ENCODE assay signal across 10 cellular contexts in the genomic region with DNA sequence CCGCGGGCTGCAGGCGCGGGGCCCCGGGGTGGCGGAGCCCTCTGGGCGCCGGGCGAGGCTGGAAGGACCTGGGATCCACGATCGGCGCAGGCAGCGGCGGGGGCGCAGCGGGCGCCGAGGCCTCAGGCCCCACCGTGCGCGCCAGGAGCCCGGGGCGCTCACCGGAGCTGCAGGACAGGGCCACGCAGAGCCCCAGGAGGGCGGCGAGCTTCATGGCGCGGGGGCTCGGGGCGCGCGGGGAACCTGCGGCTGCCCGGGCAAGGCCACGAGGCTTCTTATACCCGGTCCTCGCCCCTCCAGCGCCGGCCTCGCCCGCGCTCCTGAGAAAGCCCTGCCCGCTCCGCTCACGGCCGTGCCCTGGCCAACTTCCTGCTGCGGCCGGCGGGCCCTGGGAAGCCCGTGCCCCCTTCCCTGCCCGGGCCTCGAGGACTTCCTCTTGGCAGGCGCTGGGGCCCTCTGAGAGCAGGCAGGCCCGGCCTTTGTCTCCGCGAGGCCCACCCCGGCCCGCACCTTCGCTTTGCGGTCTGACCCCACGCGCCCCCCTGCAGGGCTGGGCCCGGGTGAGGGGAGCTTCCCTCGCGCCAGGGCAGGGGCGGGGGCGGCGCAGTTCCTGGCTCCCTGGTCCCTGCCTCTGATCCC. TPM values are rescaled to one million over a fixed set of nuclear protein-coding genes. Genes with fewer than 3 reads are reported as not detected.
DNase-seq lines count a peak whose midpoint lies in the region; ATAC-seq and TF ChIP-seq lines count a peak whose summit lies in the region.
"Had no signal": no experiment of that assay in that cellular context is flagged by ENCODE, and none has a peak within 500 bp of the region (broad histone marks: within the 10 kb centered on the region; RNA-seq: fewer than 3 reads in every experiment).

A gene with protein sequence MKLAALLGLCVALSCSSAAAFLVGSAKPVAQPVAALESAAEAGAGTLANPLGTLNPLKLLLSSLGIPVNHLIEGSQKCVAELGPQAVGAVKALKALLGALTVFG (minus strand): TSS at position 251 of the 639 bp plus-strand sequence. CDS start 37 bp downstream, at position 214.

- H3K27me3 ChIP-seq in psoas muscle (ENCODE audit: insufficient read depth in 3 of 3, low read length in 2 of 3): peaks cover 0 to 48% (median 12%) of the 10 kb centered on the region in 3 donors

- no peak for TF ChIP-seq POLR2A in lower leg skin (IDR thresholded peaks at IDR 0.05)

- no peaks in the 10 kb centered on the region for H3K9me3 ChIP-seq in psoas muscle

- ATAC-seq in left cardiac atrium: peak; percentile 10 to 18
- ATAC-seq in psoas muscle: no peak
- ATAC-seq in HG03354 (IDR thresholded peaks at IDR 0.05; ENCODE audit: poor library complexity, severe bottlenecking, unreplicated experiment): no peak

- peaks cover 4% of the 10 kb centered on the region for H3K4me1 ChIP-seq in psoas muscle

- no peaks in the 10 kb centered on the region for H3K36me3 ChIP-seq in psoas muscle (ENCODE audit: insufficient read depth in 1 of 2, low read depth in 1 of 2)

- no peak within 1 kb of the TSS for H3K27ac ChIP-seq in psoas muscle

- DNase-seq in EH (ENCODE audit: low read depth): peak; percentile 5
- peak; percentile 30 for DNase-seq in NCI-H69 (lab: John Stamatoyannopoulos, UW)
- no peak for DNase-seq in left cardiac atrium
- no peak for DNase-seq in psoas muscle
- no peak for DNase-seq in foreskin fibroblast
- no peak for DNase-seq in lower leg skin (ENCODE audit: low spot score in 2 of 2)
- DNase-seq in NCI-H2227 (lab: John Stamatoyannopoulos, UW; ENCODE audit: unreplicated experiment): no peak

- 5 to 9% (median 6%) methylated on average over 29 to 69 of the region's 69 CpGs for WGBS in psoas muscle, 3 donors
- WGBS in lower leg skin, 2 donors: 0 to 6% methylated on average over 2 to 13 of the region's 69 CpGs

- H3K4me3 ChIP-seq in psoas muscle: peak within 1 kb of the TSS; percentile 53
- no peak within 1 kb of the TSS for H3K4me3 ChIP-seq in foreskin fibroblast (ENCODE audit: low read depth in 1 of 2, low read length in 2 of 2)
- H3K4me3 ChIP-seq in lower leg skin (ENCODE audit: low read depth, poor library complexity, severe bottlenecking): no peak within 1 kb of the TSS

- intact Hi-C loops in left cardiac atrium (cut with DNase I): no loop called here
- intact Hi-C loops in psoas muscle (cut with DNase I): no loop called here
- intact Hi-C loops in lower leg skin (cut with DNase I; ENCODE audit: low total_unique reads): no loop called here

- TF ChIP-seq CTCF in psoas muscle (IDR thresholded peaks at IDR 0.05): no peak
- TF ChIP-seq CTCF in foreskin fibroblast (IDR thresholded peaks at IDR 0.05; ENCODE audit: low read depth, low read length): no peak
- no peak for TF ChIP-seq CTCF in lower leg skin (IDR thresholded peaks at IDR 0.05)

RNA-seq across cellular contexts. Expression of the gene that starts here (rescaled TPM):
- not detected for total RNA-seq in left cardiac atrium
- total RNA-seq in psoas muscle: under 1 TPM in 1 of 4 donors, not detected in 3; 0.46 TPM
- polyA plus RNA-seq in psoas muscle: not detected
- 1 to 10 TPM in 3 of 4 donors, not detected in 1; 2.6 to 3.5 (median 3.5) TPM for total RNA-seq in lower leg skin
- total RNA-seq: activated naive CD4-positive, alpha-beta T cell treated with anti-CD3 and anti-CD28 coated beads, Interleukin-2, amount 50 U/mL, for 72 hours; glomerular endothelial cell had no signal

Comparison
In these comparisons a context has a peak if more than half of its experiments do, and no peak if none do; other contexts are left out.
1. Peak in ATAC-seq in left cardiac atrium; RNA of the gene not detected or under 1 TPM.
2. DNase-seq: peak in EH (single experiment) and NCI-H69 (single experiment); none in left cardiac atrium (single experiment), psoas muscle (0 of 2), foreskin fibroblast (0 of 2), lower leg skin (0 of 2) and NCI-H2227 (single experiment).